Comparison of ENCODE assay signal across 8 cellular contexts in the genomic region with DNA sequence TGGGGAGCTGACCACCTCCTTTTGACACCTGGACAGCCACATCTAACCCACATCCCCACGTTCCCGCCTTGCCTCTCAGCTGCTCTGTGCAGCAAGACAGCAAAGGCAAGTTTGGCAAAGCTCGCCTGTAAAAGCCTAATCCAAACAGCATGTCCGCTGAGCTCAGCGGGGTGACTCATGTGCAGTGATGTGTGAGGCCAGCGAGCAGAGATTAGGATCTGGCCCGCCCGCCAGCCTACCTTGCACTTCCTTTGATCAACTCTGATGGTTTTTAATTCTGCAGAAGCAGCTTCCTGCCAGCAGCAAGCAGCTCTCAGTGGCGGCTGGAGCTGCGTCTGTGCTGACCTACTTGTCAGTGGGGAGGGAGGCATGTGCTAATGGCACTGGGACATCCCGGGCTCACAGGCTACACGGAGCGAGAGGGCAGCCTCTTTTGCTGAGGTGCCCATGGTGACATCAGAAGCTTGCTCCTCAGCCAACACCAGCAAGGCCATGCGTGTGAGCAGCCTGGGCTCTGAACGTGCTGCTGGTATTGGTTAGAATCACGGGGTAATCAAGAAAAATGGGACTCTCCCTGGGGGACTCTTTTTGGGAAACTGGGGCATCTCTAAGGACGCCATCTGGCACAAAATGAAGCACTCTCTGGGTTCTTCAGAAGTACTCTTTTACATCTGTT. TPM values are rescaled to one million over a fixed set of nuclear protein-coding genes. Genes with fewer than 3 reads are reported as not detected.
A peak's percentile ranks its signal among the peaks of the same experiment; 100 is the strongest.
DNase-seq lines count a peak whose midpoint lies in the region; ATAC-seq and TF ChIP-seq lines count a peak whose summit lies in the region.

No MANE protein-coding gene starts in this region.

- peak; percentile 90 for ATAC-seq in GM18861 (IDR thresholded peaks at IDR 0.05; ENCODE audit: unreplicated experiment)
- peak; percentile 70 for ATAC-seq in HG03095 (IDR thresholded peaks at IDR 0.05; ENCODE audit: unreplicated experiment)

- BruUV-seq in A673 (replicated peaks; lab: Mats Ljungman, UMichigan), result no TSS peak

- no peaks in the 10 kb centered on the region for H3K9me3 ChIP-seq in A673 (ENCODE audit: low read depth, low read length, poor library complexity, severe bottlenecking)
- no peaks in the 10 kb centered on the region for H3K9me3 ChIP-seq in liver (ENCODE audit: control insufficient read depth in 4 of 4, low read length in 3 of 4)

- no peaks in the 10 kb centered on the region for H3K36me3 ChIP-seq in A673 (ENCODE audit: insufficient read depth, low read length, poor library complexity, severe bottlenecking)
- H3K36me3 ChIP-seq in liver (ENCODE audit: control insufficient read depth in 4 of 4, insufficient read depth in 3 of 4, low read depth in 1 of 4, low read length in 3 of 4), result no peaks in the 10 kb centered on the region

- WGBS in liver, result 7% methylated on average over 17 of the region's 17 CpGs

- TF ChIP-seq CTCF in A673 (conservative IDR thresholded peaks at IDR 0.05; ENCODE audit: low read depth, low read length) (no peak), choroid plexus epithelial cell (conservative IDR thresholded peaks at IDR 0.05; ENCODE audit: low read depth, low read length) (no peak), liver (IDR thresholded peaks at IDR 0.05; ENCODE audit: low read depth, low read length, missing input control) (no peak)

- intact Hi-C loops in A673 (cut with micrococcal nuclease; ENCODE audit: unreplicated experiment), result no loop called here

- H3K27me3 ChIP-seq in A673 (replicated peaks; ENCODE audit: insufficient read depth, low read depth, low read length, poor library complexity), result no peaks in the 10 kb centered on the region
- no peaks in the 10 kb centered on the region for H3K27me3 ChIP-seq in liver (ENCODE audit: control insufficient read depth in 4 of 4, insufficient read depth in 4 of 4, low read length in 3 of 4)

- H3K9ac ChIP-seq in liver (ENCODE audit: low read depth in 1 of 2, low read length in 2 of 2), result peak overlapping the region; percentile 53 to 73

- H3K27ac ChIP-seq in A673 (ENCODE audit: low read depth, low read length, poor library complexity, severe bottlenecking), result peak overlapping the region; percentile 52
- H3K27ac ChIP-seq in liver (ENCODE audit: low read depth in 1 of 2, low read length in 2 of 2), result peak overlapping the region; percentile 94 to 97

- POLR2A ChIA-PET in A673 (lab: Charles Lee; ENCODE audit: low non-redundant PET), result interaction anchor here (0.5 to 0.6 kb wide), 2 partner anchors 8 to 384 kb away, joined by 3 read pairs; no protein-coding TSS in a partner anchor

- CTCF ChIA-PET in A673 (lab: Charles Lee), result interaction anchor here (1.3 kb wide), 1 partner anchor 38 kb away, joined by 3 read pairs; no protein-coding TSS in a partner anchor

- H3K4me1 ChIP-seq in A673 (ENCODE audit: insufficient read depth, low read length, poor library complexity, severe bottlenecking), result peaks cover 83% of the 10 kb centered on the region
- H3K4me1 ChIP-seq in liver (ENCODE audit: control insufficient read depth in 4 of 4, insufficient read depth in 4 of 4, low read length in 3 of 4), result peaks cover 0 to 17% (median 8%) of the 10 kb centered on the region in 4 donors

- peak; percentile 55 to 62 for TF ChIP-seq RAD21 in liver (IDR thresholded peaks at IDR 0.05)

- H3K4me3 ChIP-seq in A673 (ENCODE audit: low read depth, low read length, poor library complexity, severe bottlenecking) (no peak overlapping the region), choroid plexus epithelial cell (ENCODE audit: low read depth, low read length) (peak overlapping the region; percentile 15), liver (ENCODE audit: low read depth in 1 of 3, low read length in 3 of 3) (peak overlapping the region in 2 of 3 donors; percentile 9 to 16)

- peak; percentile 94 for DNase-seq in A673 (ENCODE audit: low spot score)
- DNase-seq in NCI-H226, result peak; percentile 90
- peak; percentile 86 to 89 for DNase-seq in activated CD4-positive, alpha-beta T cell treated with anti-CD3 and anti-CD28 coated beads for 4 hours
- peak; percentile 93 for DNase-seq in choroid plexus epithelial cell (ENCODE audit: low read depth)
- peak; percentile 80 for DNase-seq in stimulated activated CD4-positive, alpha-beta T cell treated with anti-CD3 and anti-CD28 coated beads, Interleukin-4, amount 100 ng/mL, for 1 hour

TF ChIP-seq in liver, 16 proteins besides CTCF, POLR2A, EP300 and RAD21:
- TF ChIP-seq, protein P1, sequence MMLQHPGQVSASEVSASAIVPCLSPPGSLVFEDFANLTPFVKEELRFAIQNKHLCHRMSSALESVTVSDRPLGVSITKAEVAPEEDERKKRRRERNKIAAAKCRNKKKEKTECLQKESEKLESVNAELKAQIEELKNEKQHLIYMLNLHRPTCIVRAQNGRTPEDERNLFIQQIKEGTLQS (IDR thresholded peaks at IDR 0.05), result peak; percentile 96
- TF ChIP-seq, protein P2, sequence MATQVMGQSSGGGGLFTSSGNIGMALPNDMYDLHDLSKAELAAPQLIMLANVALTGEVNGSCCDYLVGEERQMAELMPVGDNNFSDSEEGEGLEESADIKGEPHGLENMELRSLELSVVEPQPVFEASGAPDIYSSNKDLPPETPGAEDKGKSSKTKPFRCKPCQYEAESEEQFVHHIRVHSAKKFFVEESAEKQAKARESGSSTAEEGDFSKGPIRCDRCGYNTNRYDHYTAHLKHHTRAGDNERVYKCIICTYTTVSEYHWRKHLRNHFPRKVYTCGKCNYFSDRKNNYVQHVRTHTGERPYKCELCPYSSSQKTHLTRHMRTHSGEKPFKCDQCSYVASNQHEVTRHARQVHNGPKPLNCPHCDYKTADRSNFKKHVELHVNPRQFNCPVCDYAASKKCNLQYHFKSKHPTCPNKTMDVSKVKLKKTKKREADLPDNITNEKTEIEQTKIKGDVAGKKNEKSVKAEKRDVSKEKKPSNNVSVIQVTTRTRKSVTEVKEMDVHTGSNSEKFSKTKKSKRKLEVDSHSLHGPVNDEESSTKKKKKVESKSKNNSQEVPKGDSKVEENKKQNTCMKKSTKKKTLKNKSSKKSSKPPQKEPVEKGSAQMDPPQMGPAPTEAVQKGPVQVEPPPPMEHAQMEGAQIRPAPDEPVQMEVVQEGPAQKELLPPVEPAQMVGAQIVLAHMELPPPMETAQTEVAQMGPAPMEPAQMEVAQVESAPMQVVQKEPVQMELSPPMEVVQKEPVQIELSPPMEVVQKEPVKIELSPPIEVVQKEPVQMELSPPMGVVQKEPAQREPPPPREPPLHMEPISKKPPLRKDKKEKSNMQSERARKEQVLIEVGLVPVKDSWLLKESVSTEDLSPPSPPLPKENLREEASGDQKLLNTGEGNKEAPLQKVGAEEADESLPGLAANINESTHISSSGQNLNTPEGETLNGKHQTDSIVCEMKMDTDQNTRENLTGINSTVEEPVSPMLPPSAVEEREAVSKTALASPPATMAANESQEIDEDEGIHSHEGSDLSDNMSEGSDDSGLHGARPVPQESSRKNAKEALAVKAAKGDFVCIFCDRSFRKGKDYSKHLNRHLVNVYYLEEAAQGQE (IDR thresholded peaks at IDR 0.05), result peak; percentile 90
- TF ChIP-seq YY1 (IDR thresholded peaks at IDR 0.05), result peak; percentile 95
- TF ChIP-seq JUND (IDR thresholded peaks at IDR 0.05), result peak; percentile 98
- TF ChIP-seq, protein P3, sequence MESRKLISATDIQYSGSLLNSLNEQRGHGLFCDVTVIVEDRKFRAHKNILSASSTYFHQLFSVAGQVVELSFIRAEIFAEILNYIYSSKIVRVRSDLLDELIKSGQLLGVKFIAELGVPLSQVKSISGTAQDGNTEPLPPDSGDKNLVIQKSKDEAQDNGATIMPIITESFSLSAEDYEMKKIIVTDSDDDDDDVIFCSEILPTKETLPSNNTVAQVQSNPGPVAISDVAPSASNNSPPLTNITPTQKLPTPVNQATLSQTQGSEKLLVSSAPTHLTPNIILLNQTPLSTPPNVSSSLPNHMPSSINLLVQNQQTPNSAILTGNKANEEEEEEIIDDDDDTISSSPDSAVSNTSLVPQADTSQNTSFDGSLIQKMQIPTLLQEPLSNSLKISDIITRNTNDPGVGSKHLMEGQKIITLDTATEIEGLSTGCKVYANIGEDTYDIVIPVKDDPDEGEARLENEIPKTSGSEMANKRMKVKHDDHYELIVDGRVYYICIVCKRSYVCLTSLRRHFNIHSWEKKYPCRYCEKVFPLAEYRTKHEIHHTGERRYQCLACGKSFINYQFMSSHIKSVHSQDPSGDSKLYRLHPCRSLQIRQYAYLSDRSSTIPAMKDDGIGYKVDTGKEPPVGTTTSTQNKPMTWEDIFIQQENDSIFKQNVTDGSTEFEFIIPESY (IDR thresholded peaks at IDR 0.05), result no peak
- TF ChIP-seq HNF4G (IDR thresholded peaks at IDR 0.05), result no peak
- peak; percentile 87 for TF ChIP-seq SP1 (IDR thresholded peaks at IDR 0.05)
- TF ChIP-seq, protein P4, sequence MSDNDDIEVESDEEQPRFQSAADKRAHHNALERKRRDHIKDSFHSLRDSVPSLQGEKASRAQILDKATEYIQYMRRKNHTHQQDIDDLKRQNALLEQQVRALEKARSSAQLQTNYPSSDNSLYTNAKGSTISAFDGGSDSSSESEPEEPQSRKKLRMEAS (IDR thresholded peaks at IDR 0.05), result peak; percentile 82
- peak; percentile 71 for TF ChIP-seq TAF1 (conservative IDR thresholded peaks at IDR 0.05)
- TF ChIP-seq FOXA1 (IDR thresholded peaks at IDR 0.05), result no peak
- peak; percentile 35 to 74 for TF ChIP-seq RXRA (IDR thresholded peaks at IDR 0.05)
- peak in 1 of 2 donors; percentile 71 for TF ChIP-seq GABPA (IDR thresholded peaks at IDR 0.05 in 1 of 2, conservative IDR thresholded peaks at IDR 0.05 in 1 of 2)
- no peak for TF ChIP-seq EGR1 (IDR thresholded peaks at IDR 0.05; ENCODE audit: low read depth in 2 of 2)
- peak; percentile 42 to 68 for TF ChIP-seq HNF4A (conservative IDR thresholded peaks at IDR 0.05)
- TF ChIP-seq NR2F2 (IDR thresholded peaks at IDR 0.05), result peak; percentile 17
- no peak for TF ChIP-seq FOXA2 (IDR thresholded peaks at IDR 0.05)
TF ChIP-seq in liver: peak in this region for 11.

RNA-seq across cellular contexts. Expression of a gene that starts 36.0 kb away (rescaled TPM):
- total RNA-seq in A673 (2021) (93.7 and 103 TPM in 2 replicates), liver (10 to 100 TPM; 34.5 to 49.6 TPM)
- 10 to 100 TPM; 12.8 to 35.1 TPM for polyA plus RNA-seq in liver
